ENCODE assay signal across 1 cellular context in the genomic region with DNA sequence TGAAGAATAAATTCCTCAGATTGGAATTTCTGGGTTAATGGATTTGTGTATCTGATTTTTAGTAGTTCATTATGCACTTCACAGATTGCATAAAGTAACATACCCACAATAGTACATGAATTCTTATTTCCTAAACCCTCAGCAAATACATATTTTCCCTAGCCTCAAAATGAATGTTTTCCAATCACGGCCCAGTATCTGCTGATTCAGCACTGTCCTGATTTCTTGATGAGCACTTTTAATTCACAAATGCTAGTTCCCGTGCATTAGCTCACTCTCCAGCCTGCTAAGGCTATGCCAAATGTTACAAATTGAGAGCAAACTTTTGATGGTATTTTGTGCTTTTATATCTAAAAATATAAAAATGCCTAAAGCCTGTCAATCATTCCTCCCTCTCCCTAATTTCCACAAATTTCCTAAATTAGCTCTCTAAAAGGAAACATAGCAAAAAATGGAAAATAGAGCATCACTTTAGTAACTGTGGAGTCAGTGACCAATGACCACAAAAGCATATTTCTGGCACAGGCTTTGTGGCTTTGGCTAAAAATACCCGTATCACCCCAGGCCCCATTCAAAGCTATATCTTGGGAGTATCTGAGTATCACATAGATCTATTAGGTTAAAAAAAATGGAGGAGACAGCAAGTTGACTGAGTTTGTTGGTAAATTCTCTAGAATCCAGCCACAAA.
TF ChIP-seq lines count a peak whose summit lies in the region.

No MANE protein-coding gene starts in this region.

TF ChIP-seq in HepG2, 621 proteins besides CTCF, POLR2A, EP300 and RAD21 (continued from another document):
- TF ChIP-seq, protein P1, sequence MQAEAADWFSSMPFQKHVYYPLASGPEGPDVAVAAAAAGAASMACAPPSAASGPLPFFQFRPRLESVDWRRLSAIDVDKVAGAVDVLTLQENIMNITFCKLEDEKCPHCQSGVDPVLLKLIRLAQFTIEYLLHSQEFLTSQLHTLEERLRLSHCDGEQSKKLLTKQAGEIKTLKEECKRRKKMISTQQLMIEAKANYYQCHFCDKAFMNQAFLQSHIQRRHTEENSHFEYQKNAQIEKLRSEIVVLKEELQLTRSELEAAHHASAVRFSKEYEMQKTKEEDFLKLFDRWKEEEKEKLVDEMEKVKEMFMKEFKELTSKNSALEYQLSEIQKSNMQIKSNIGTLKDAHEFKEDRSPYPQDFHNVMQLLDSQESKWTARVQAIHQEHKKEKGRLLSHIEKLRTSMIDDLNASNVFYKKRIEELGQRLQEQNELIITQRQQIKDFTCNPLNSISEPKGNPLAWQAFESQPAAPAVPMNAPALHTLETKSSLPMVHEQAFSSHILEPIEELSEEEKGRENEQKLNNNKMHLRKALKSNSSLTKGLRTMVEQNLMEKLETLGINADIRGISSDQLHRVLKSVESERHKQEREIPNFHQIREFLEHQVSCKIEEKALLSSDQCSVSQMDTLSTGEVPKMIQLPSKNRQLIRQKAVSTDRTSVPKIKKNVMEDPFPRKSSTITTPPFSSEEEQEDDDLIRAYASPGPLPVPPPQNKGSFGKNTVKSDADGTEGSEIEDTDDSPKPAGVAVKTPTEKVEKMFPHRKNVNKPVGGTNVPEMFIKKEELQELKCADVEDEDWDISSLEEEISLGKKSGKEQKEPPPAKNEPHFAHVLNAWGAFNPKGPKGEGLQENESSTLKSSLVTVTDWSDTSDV (CRISPR knock-in tag; IDR thresholded peaks at IDR 0.05): no peak
- no peak for TF ChIP-seq IRF9 (CRISPR knock-in tag; IDR thresholded peaks at IDR 0.05; ENCODE audit: borderline replicate concordance)
- TF ChIP-seq ZSCAN29 (CRISPR knock-in tag; conservative IDR thresholded peaks at IDR 0.05): no peak
- peak; percentile 94 for TF ChIP-seq MAFF (IDR thresholded peaks at IDR 0.05; ENCODE audit: low read depth, low read length)
- TF ChIP-seq YY1 (IDR thresholded peaks at IDR 0.05; ENCODE audit: insufficient read depth, insufficient replicate concordance, low read depth, low read length): no peak
- no peak for TF ChIP-seq TSC22D2 (CRISPR knock-in tag; IDR thresholded peaks at IDR 0.05; ENCODE audit: borderline replicate concordance)
- no peak for TF ChIP-seq LBX2 (CRISPR knock-in tag; IDR thresholded peaks at IDR 0.05; ENCODE audit: borderline replicate concordance)
- TF ChIP-seq IRX3 (CRISPR knock-in tag; IDR thresholded peaks at IDR 0.05; ENCODE audit: borderline replicate concordance, low read depth): no peak
- no peak for TF ChIP-seq ZNF549 (CRISPR knock-in tag; IDR thresholded peaks at IDR 0.05)
TF ChIP-seq in HepG2: peak in this region for 2.
